12 cellular contexts compared by ENCODE assay signal in the genomic region with DNA sequence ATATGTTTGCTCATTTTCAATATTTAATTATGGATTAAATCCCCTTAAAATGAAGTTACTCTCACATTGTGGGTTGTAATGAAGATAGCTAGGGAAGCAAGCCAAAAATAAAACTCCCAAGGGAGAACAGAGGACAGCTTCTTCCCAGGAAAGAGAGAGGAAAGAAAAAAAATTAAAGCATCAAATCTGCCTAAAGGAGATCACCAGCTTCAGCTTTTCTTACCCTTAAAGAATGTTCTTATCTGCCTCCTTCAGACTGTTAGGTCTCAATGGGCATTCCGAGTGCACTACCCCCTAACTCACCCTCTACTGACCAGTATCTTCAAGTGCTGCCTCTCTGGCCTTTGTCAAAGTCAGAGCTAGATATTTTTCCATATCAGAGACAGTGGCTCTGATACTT. TPM values are rescaled to one million over a fixed set of nuclear protein-coding genes. Genes with fewer than 3 reads are reported as not detected.
DNase-seq lines count a peak whose midpoint lies in the region; ATAC-seq and TF ChIP-seq lines count a peak whose summit lies in the region.
"Had no signal": no experiment of that assay in that cellular context is flagged by ENCODE, and none has a peak within 500 bp of the region (broad histone marks: within the 10 kb centered on the region; RNA-seq: fewer than 3 reads in every experiment).

No MANE protein-coding gene starts in this region.

- H3F3A ChIP-seq in neural progenitor cell (ENCODE audit: low read depth), result no peaks in the 10 kb centered on the region

- TF ChIP-seq CTCF in fibroblast of the aortic adventitia (IDR thresholded peaks at IDR 0.05; ENCODE audit: insufficient read depth, low read length), result no peak
- TF ChIP-seq CTCF in neural progenitor cell (IDR thresholded peaks at IDR 0.05), result no peak
- no peak for TF ChIP-seq CTCF in spleen (IDR thresholded peaks at IDR 0.05 in 8 of 11, conservative IDR thresholded peaks at IDR 0.05 in 3 of 11)

- H3K27me3 ChIP-seq in neural progenitor cell (no peaks in the 10 kb centered on the region), spleen (replicated peaks in 1 of 7) (no peaks in the 10 kb centered on the region)

- intact Hi-C loops in spleen (cut with DNase I; ENCODE audit: low total_unique reads), result no loop called here

- H3K4me1 Mint-ChIP-seq in neural progenitor cell, result peaks cover 29% of the 10 kb centered on the region
- H3K4me1 Mint-ChIP-seq: IgD-negative memory B cell had no signal

- peak; percentile 18 for DNase-seq in NCI-H226
- peak; percentile 52 for DNase-seq in SK-N-MC (ENCODE audit: low read depth, low spot score)
- DNase-seq in fibroblast of the aortic adventitia (ENCODE audit: low read depth), result peak; percentile 42
- DNase-seq in neural progenitor cell (ENCODE audit: low spot score), result no peak
- DNase-seq in cerebellar nuclear complex (lab: John Stamatoyannopoulos, UW), result no peak
- no peak for DNase-seq in spleen
- DNase-seq: cortex of kidney; naive thymus-derived CD8-positive, alpha-beta T cell; substantia nigra had no signal

- H3K9me3 ChIP-seq in SK-N-MC (ENCODE audit: low read depth, low read length) (no peaks in the 10 kb centered on the region), neural progenitor cell (ENCODE audit: low read depth) (no peaks in the 10 kb centered on the region), spleen (no peaks in the 10 kb centered on the region)

- H3K4me1 ChIP-seq in neural progenitor cell (no peaks in the 10 kb centered on the region), spleen (no peaks in the 10 kb centered on the region)

- H3K9me3 Mint-ChIP-seq in neural progenitor cell, result no peaks in the 10 kb centered on the region
- H3K9me3 Mint-ChIP-seq: IgD-negative memory B cell; naive thymus-derived CD8-positive, alpha-beta T cell had no signal

- H3K9ac ChIP-seq in SK-N-MC (ENCODE audit: insufficient read length) (no peak overlapping the region), neural progenitor cell (no peak overlapping the region)

- no peak overlapping the region for H3K27ac Mint-ChIP-seq in neural progenitor cell
- H3K27ac Mint-ChIP-seq: IgD-negative memory B cell had no signal

- no peak overlapping the region for H2AFZ ChIP-seq in neural progenitor cell (replicated peaks)

- H3K27ac ChIP-seq in SK-N-MC, result peak overlapping the region; percentile 14; the same call in 1 of the 2 replicates
- H3K27ac ChIP-seq in neural progenitor cell, result peak overlapping the region; percentile 33
- H3K27ac ChIP-seq in spleen, result no peak overlapping the region

- no peak for ATAC-seq in GM21390 (IDR thresholded peaks at IDR 0.05; ENCODE audit: unreplicated experiment)
- ATAC-seq: left lobe of liver; naive thymus-derived CD8-positive, alpha-beta T cell had no signal

- 78 to 90% (median 84%) methylated on average over 1 of the region's 1 CpG for WGBS in spleen, 5 donors

- no peak overlapping the region for H3K4me3 Mint-ChIP-seq in neural progenitor cell
- H3K4me3 Mint-ChIP-seq: IgD-negative memory B cell; naive thymus-derived CD8-positive, alpha-beta T cell had no signal

- peaks cover 7% of the 10 kb centered on the region for H4K20me1 ChIP-seq in neural progenitor cell (ENCODE audit: low read depth)

- H3K36me3 ChIP-seq in SK-N-MC (ENCODE audit: insufficient read depth, low read length), result peaks cover 10% of the 10 kb centered on the region
- no peaks in the 10 kb centered on the region for H3K36me3 ChIP-seq in neural progenitor cell
- peaks cover 0 to 38% (median 4%) of the 10 kb centered on the region in 6 donors for H3K36me3 ChIP-seq in spleen

- H3K4me3 ChIP-seq in SK-N-MC, result no peak overlapping the region
- no peak overlapping the region for H3K4me3 ChIP-seq in fibroblast of the aortic adventitia (ENCODE audit: low read depth, low read length)
- no peak overlapping the region for H3K4me3 ChIP-seq in neural progenitor cell
- no peak overlapping the region for H3K4me3 ChIP-seq in spleen

- peaks cover 2% of the 10 kb centered on the region for H3K36me3 Mint-ChIP-seq in neural progenitor cell

- H3K27me3 Mint-ChIP-seq in neural progenitor cell (ENCODE audit: insufficient read depth, low read depth), result no peaks in the 10 kb centered on the region
- H3K27me3 Mint-ChIP-seq: IgD-negative memory B cell; naive thymus-derived CD8-positive, alpha-beta T cell had no signal

- H3K4me2 ChIP-seq in neural progenitor cell, result no peak overlapping the region

- no peak for TF ChIP-seq POLR2A in spleen (IDR thresholded peaks at IDR 0.05)

- peaks cover 23% of the 10 kb centered on the region for H3K79me2 ChIP-seq in neural progenitor cell (ENCODE audit: low read depth)

RNA-seq across cellular contexts. Expression of gene XPO4, which starts 55.2 kb away (rescaled TPM):
- total RNA-seq in fibroblast of the aortic adventitia (ENCODE audit: low replicate concordance) (11.8 and 25.8 TPM in 2 replicates), neural progenitor cell (ENCODE audit: low replicate concordance) (32.4 and 44.9 TPM in 2 replicates), spleen (10 to 100 TPM; 14.2 to 23.1 (median 18.6) TPM)
- polyA plus RNA-seq in spleen, result 1 to 10 TPM; 3.1 to 3.8 (median 3.4) TPM

Comparison
In these comparisons a context has a peak if more than half of its experiments do, and no peak if none do; other contexts are left out.
1. DNase-seq: peak in NCI-H226 (single experiment), SK-N-MC (single experiment) and fibroblast of the aortic adventitia (single experiment); none in neural progenitor cell (single experiment), cerebellar nuclear complex (0 of 2) and spleen (single experiment).
2. H3K27ac ChIP-seq: peak in SK-N-MC (single experiment) and neural progenitor cell (single experiment); none in spleen (0 of 8).